Comparison of ENCODE assay signal across 20 cellular contexts in genomic region chr2:172216348-172216933, GRCh38.
DNase-seq lines count a peak whose midpoint lies in the region; ATAC-seq and TF ChIP-seq lines count a peak whose summit lies in the region.
"Had no signal": no experiment of that assay in that cellular context is flagged by ENCODE, and none has a peak within 500 bp of the region (broad histone marks: within the 10 kb centered on the region; RNA-seq: fewer than 3 reads in every experiment).

No MANE protein-coding gene starts in this region.

- ATAC-seq in heart left ventricle (no peak), HG03354 (IDR thresholded peaks at IDR 0.05; ENCODE audit: poor library complexity, severe bottlenecking, unreplicated experiment) (no peak)
- ATAC-seq: Panc1 had no signal

- H3K4me3 Mint-ChIP-seq in brain: peak overlapping the region in 1 of 5 experiments; percentile 23

- H3K27me3 ChIP-seq in suprapubic skin (no peaks in the 10 kb centered on the region), heart left ventricle (no peaks in the 10 kb centered on the region)

- peaks cover 38% of the 10 kb centered on the region for H3K4me1 ChIP-seq in suprapubic skin
- peaks cover 0 to 6% (median 0%) of the 10 kb centered on the region in 12 donors for H3K4me1 ChIP-seq in heart left ventricle

- DNase-seq in NCI-H748 (lab: John Stamatoyannopoulos, UW; ENCODE audit: unreplicated experiment) (peak; percentile 34), NCI-H748 treated with DMSO at 0.1 percent for 48 hours (lab: John Stamatoyannopoulos, UW) (no peak), left kidney (ENCODE audit: low read depth, low spot score) (peak; percentile 54), suprapubic skin (ENCODE audit: low spot score in 2 of 2) (no peak), heart left ventricle (no peak), HT-29 (ENCODE audit: low spot score) (no peak)
- DNase-seq: AML-193, Calu3, GF-D8, GM23248, KG1, NCI-H1092 treated with DMSO at 0.1 percent for 48 hours, NCI-H2081, NCI-H446, Right ventricle myocardium superior, SK-N-SH had no signal

- H3K9me3 ChIP-seq in suprapubic skin: no peaks in the 10 kb centered on the region
- no peaks in the 10 kb centered on the region for H3K9me3 ChIP-seq in heart left ventricle
- H3K9me3 ChIP-seq: SK-N-SH had no signal

- H3K4me1 Mint-ChIP-seq in brain: peaks cover 50% of the 10 kb centered on the region

- H3K36me3 Mint-ChIP-seq in brain: no peaks in the 10 kb centered on the region

- TF ChIP-seq CTCF in brain (conservative IDR thresholded peaks at IDR 0.05) (no peak), suprapubic skin (IDR thresholded peaks at IDR 0.05) (no peak), heart left ventricle (IDR thresholded peaks at IDR 0.05) (no peak)

- peak overlapping the region; percentile 63 to 93 (median 71) for H3K27ac Mint-ChIP-seq in brain

- H3K4me3 ChIP-seq in suprapubic skin: no peak overlapping the region
- H3K4me3 ChIP-seq in heart left ventricle: no peak overlapping the region
- H3K4me3 ChIP-seq: GM23248 had no signal

- no peak for TF ChIP-seq EP300 in suprapubic skin (IDR thresholded peaks at IDR 0.05)

- intact Hi-C loops in heart left ventricle (cut with DNase I): loop anchor here in 1 of 10 donors (5.0 kb wide), 1 partner anchor 71 kb away; no protein-coding TSS in a partner anchor

- H3K27ac ChIP-seq in suprapubic skin (peak overlapping the region; percentile 68), heart left ventricle (no peak overlapping the region)
- H3K27ac ChIP-seq: GM23248, HL-60 had no signal

- H3K9me3 Mint-ChIP-seq in brain: peaks cover 0 to 2% (median 0%) of the 10 kb centered on the region in 5 experiments

- TF ChIP-seq POLR2A in suprapubic skin (IDR thresholded peaks at IDR 0.05): no peak
- no peak for TF ChIP-seq POLR2A in heart left ventricle (IDR thresholded peaks at IDR 0.05)

- no peaks in the 10 kb centered on the region for H3K27me3 Mint-ChIP-seq in brain

- 63% methylated on average over 7 of the region's 7 CpGs for WGBS in suprapubic skin
- WGBS in heart left ventricle, 4 donors: 93 to 96% (median 93%) methylated on average over 7 of the region's 7 CpGs

- H3K36me3 ChIP-seq in suprapubic skin (no peaks in the 10 kb centered on the region), heart left ventricle (no peaks in the 10 kb centered on the region)

Comparison
In these comparisons a context has a peak if more than half of its experiments do, and no peak if none do; other contexts are left out.
1. DNase-seq: peak in NCI-H748 (single experiment) and left kidney (single experiment); none in NCI-H748 treated with DMSO at 0.1 percent for 48 hours (single experiment), suprapubic skin (0 of 2), heart left ventricle (0 of 5) and HT-29 (single experiment).